20 cellular contexts compared by ENCODE assay signal in the genomic region with DNA sequence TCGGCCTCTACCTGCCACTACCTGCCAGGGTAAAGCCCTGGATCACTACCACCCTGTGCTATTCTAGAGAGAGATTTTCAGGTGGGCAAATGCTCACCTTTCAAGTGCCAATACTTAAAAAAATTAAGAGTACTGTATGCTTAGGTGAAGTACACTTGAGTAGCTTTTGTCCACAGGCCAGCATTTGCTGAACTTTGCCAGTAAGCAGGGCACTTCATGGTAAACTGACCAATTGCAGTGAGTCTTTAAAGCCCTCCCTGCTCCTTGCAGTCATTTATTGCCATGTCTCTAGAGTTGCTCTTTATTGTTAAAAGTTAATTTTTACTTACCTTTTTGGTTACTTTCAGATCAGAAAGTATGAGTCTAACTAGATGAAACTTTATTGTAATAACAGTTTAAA.
"Had no signal": no experiment of that assay in that cellular context is flagged by ENCODE, and none has a peak within 500 bp of the region (broad histone marks: within the 10 kb centered on the region; RNA-seq: fewer than 3 reads in every experiment).

No MANE protein-coding gene starts in this region.

- H3K4me1 Mint-ChIP-seq: mesothelial cell of epicardium; naive thymus-derived CD4-positive, alpha-beta T cell; stimulated activated effector memory CD8-positive, alpha-beta T cell treated with anti-CD3 and anti-CD28 coated beads, Interleukin-12 subunit alpha, Interleukin-12 subunit beta, amount 100 ng/mL, for 72 hours had no signal

- H3K27ac ChIP-seq: dorsolateral prefrontal cortex, left ventricle myocardium inferior, neural progenitor cell, parathyroid adenoma, sigmoid colon, stomach, tibial artery, uterus had no signal

- H3K27me3 Mint-ChIP-seq: naive thymus-derived CD4-positive, alpha-beta T cell; type B pancreatic cell had no signal

- H3K4me1 ChIP-seq: left ventricle myocardium inferior, parathyroid adenoma, sigmoid colon, tibial artery, uterus had no signal

- DNase-seq: dorsolateral prefrontal cortex; effector CD4-positive, alpha-beta T cell; left ventricle myocardium inferior; mesenchymal stem cell; naive thymus-derived CD4-positive, alpha-beta T cell; right cardiac atrium; sigmoid colon; stimulated activated CD4-positive, alpha-beta T cell treated with anti-CD3 and anti-CD28 coated beads, Interleukin-2, amount 100 ng/mL, for 24 hours; stimulated activated CD4-positive, alpha-beta T cell treated with anti-CD3 and anti-CD28 coated beads, Interleukin-4, amount 100 ng/mL, for 24 hours; stimulated activated naive CD4-positive, alpha-beta T cell treated with Interleukin-2 at 50 U/mL for 16 hours; stomach; tibial artery; uterus had no signal

- H3K27ac Mint-ChIP-seq: mesothelial cell of epicardium; naive thymus-derived CD4-positive, alpha-beta T cell; neural progenitor cell; progenitor cell of endocrine pancreas; stimulated activated effector memory CD8-positive, alpha-beta T cell treated with anti-CD3 and anti-CD28 coated beads, Interleukin-12 subunit alpha, Interleukin-12 subunit beta, amount 100 ng/mL, for 72 hours; type B pancreatic cell had no signal

- H3K9me3 Mint-ChIP-seq: stimulated activated effector memory CD8-positive, alpha-beta T cell treated with anti-CD3 and anti-CD28 coated beads, Interleukin-12 subunit alpha, Interleukin-12 subunit beta, amount 100 ng/mL, for 72 hours had no signal

- H3K27me3 ChIP-seq: dorsolateral prefrontal cortex, sigmoid colon, stomach, tibial artery, uterus had no signal

- H3K4me3 Mint-ChIP-seq: mesothelial cell of epicardium; naive thymus-derived CD4-positive, alpha-beta T cell; nephron; neural progenitor cell; stimulated activated effector memory CD8-positive, alpha-beta T cell treated with anti-CD3 and anti-CD28 coated beads, Interleukin-12 subunit alpha, Interleukin-12 subunit beta, amount 100 ng/mL, for 72 hours; type B pancreatic cell had no signal

- H3K36me3 ChIP-seq: neural progenitor cell, sigmoid colon, uterus had no signal

- H3K4me3 ChIP-seq: dorsolateral prefrontal cortex, left ventricle myocardium inferior, neural progenitor cell, sigmoid colon, stomach, tibial artery, uterus had no signal

- H2AFZ ChIP-seq: neural progenitor cell, parathyroid adenoma had no signal

- H3K4me2 ChIP-seq: neural progenitor cell had no signal

- ATAC-seq: naive thymus-derived CD4-positive, alpha-beta T cell; right cardiac atrium; stimulated activated effector memory CD8-positive, alpha-beta T cell treated with anti-CD3 and anti-CD28 coated beads, Interleukin-12 subunit alpha, Interleukin-12 subunit beta, amount 100 ng/mL, for 72 hours had no signal

- H3K79me2 ChIP-seq: parathyroid adenoma had no signal

- H3K9me3 ChIP-seq: sigmoid colon, tibial artery, uterus had no signal
